In the genomic region with DNA sequence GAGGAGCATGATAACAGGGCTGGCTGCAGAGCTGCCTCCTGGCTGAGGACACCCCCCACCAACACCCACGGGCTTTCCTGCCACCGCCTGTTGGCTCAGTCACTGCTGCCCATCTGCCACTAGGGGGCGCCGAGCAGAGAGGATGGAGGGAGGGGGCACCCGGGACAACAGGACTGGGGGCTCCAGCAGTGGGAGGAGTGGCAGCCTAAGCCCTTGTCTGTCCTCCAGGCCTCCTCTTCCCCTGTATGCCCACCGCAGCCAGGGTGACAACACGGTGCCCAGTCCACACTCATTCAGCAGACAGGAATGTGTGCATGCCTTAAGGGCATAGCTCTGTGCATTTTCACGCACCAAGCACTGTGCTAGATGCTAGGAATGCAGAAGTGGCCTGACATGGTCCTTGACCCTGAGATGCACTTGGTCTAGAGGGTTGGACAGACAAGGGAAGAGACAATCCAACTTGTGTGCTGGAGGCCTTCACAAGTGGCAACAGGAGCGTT, we compare ENCODE assay signal across 1 cellular context.
TF ChIP-seq lines count a peak whose summit lies in the region.

No MANE protein-coding gene starts in this region.

TF ChIP-seq in GM23338, 12 proteins besides CTCF, POLR2A, EP300 and RAD21 (continued from another document):
- TF ChIP-seq, protein P1, sequence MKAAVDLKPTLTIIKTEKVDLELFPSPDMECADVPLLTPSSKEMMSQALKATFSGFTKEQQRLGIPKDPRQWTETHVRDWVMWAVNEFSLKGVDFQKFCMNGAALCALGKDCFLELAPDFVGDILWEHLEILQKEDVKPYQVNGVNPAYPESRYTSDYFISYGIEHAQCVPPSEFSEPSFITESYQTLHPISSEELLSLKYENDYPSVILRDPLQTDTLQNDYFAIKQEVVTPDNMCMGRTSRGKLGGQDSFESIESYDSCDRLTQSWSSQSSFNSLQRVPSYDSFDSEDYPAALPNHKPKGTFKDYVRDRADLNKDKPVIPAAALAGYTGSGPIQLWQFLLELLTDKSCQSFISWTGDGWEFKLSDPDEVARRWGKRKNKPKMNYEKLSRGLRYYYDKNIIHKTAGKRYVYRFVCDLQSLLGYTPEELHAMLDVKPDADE (IDR thresholded peaks at IDR 0.05) = no peak
